Comparison of ENCODE assay signal across 1 cellular context in genomic region chr19:35497406-35497805, GRCh38.
TF ChIP-seq lines count a peak whose summit lies in the region.

No MANE protein-coding gene starts in this region.

TF ChIP-seq in WTC11, 78 proteins besides CTCF, POLR2A, EP300 and RAD21:
- TF ChIP-seq ERG (CRISPR knock-in tag; IDR thresholded peaks at IDR 0.05) = no peak
- TF ChIP-seq MYBL2 (CRISPR knock-in tag; IDR thresholded peaks at IDR 0.05) = no peak
- TF ChIP-seq RELA (CRISPR knock-in tag; IDR thresholded peaks at IDR 0.05; ENCODE audit: borderline replicate concordance) = no peak
- no peak for TF ChIP-seq PREB (CRISPR knock-in tag; IDR thresholded peaks at IDR 0.05; ENCODE audit: borderline replicate concordance)
- no peak for TF ChIP-seq HMGA2 (CRISPR knock-in tag; IDR thresholded peaks at IDR 0.05)
- TF ChIP-seq MLX (CRISPR knock-in tag; IDR thresholded peaks at IDR 0.05) = no peak
- TF ChIP-seq ZNF138 (CRISPR knock-in tag; conservative IDR thresholded peaks at IDR 0.05) = no peak
- TF ChIP-seq STAT6 (CRISPR knock-in tag; conservative IDR thresholded peaks at IDR 0.05; ENCODE audit: low read depth) = no peak
- TF ChIP-seq SMAD4 (CRISPR knock-in tag; IDR thresholded peaks at IDR 0.05) = no peak
- TF ChIP-seq NR1H2 (CRISPR knock-in tag; IDR thresholded peaks at IDR 0.05) = no peak
- no peak for TF ChIP-seq CBFB (CRISPR knock-in tag; IDR thresholded peaks at IDR 0.05; ENCODE audit: low read depth)
TF ChIP-seq in WTC11: peak in this region for 0.
